Comparison of ENCODE assay signal across 9 cellular contexts in genomic region chrX:115345654-115346014, GRCh38. TPM values are rescaled to one million over a fixed set of nuclear protein-coding genes. Genes with fewer than 3 reads are reported as not detected.
DNase-seq lines count a peak whose midpoint lies in the region; ATAC-seq, FAIRE-seq and TF ChIP-seq lines count a peak whose summit lies in the region.
"Had no signal": no experiment of that assay in that cellular context is flagged by ENCODE, and none has a peak within 500 bp of the region (broad histone marks: within the 10 kb centered on the region; RNA-seq: fewer than 3 reads in every experiment).

No MANE protein-coding gene starts in this region.

- ATAC-seq in A549 (peak; percentile 45; a peak in 4 of 6 replicates), right cardiac atrium (peak; percentile 29 to 33), psoas muscle (no peak), GM19463 (IDR thresholded peaks at IDR 0.05; ENCODE audit: unreplicated experiment) (no peak)
- no peak for ATAC-seq in activated CD4-positive, alpha-beta T cell treated with anti-CD3 and anti-CD28 coated beads for 36 hours

- DNase-seq in A549 (ENCODE audit: low read depth in 1 of 2, low spot score in 1 of 2) (no peak), right cardiac atrium (no peak), psoas muscle (no peak), HPDE6-E6E7 (ENCODE audit: extremely low spot score) (no peak), NCI-H1694 treated with DMSO at 0.1 percent for 48 hours (lab: John Stamatoyannopoulos, UW) (no peak)
- no peak for DNase-seq in activated CD4-positive, alpha-beta T cell treated with anti-CD3 and anti-CD28 coated beads for 36 hours
- DNase-seq: activated gamma-delta T cell treated with Interleukin-2 at 50 U/mL for 16 hours had no signal

- no peaks in the 10 kb centered on the region for H3K36me3 Mint-ChIP-seq in activated CD4-positive, alpha-beta T cell treated with anti-CD3 and anti-CD28 coated beads for 36 hours (ENCODE audit: low read depth)

- peak; percentile 96 for FAIRE-seq in A549 (lab: Jason Lieb, UNC)

- 31% methylated on average over 3 of the region's 3 CpGs for WGBS in A549 (ENCODE audit: missing lambda C conversion rate)
- 27% methylated on average over 3 of the region's 3 CpGs for WGBS in right cardiac atrium
- 17 to 31% (median 28%) methylated on average over 3 of the region's 3 CpGs for WGBS in psoas muscle, 3 donors

- H3K4me3 ChIP-seq in A549 (no peak overlapping the region), right cardiac atrium (ENCODE audit: low read length) (no peak overlapping the region), psoas muscle (no peak overlapping the region)

- intact Hi-C loops in right cardiac atrium (cut with DNase I): no loop called here
- intact Hi-C loops in psoas muscle (cut with DNase I): no loop called here
- intact Hi-C loops in activated CD4-positive, alpha-beta T cell treated with anti-CD3 and anti-CD28 coated beads for 36 hours (cut with DNase I, micrococcal nuclease): no loop called here

- no peaks in the 10 kb centered on the region for H3K27me3 Mint-ChIP-seq in activated CD4-positive, alpha-beta T cell treated with anti-CD3 and anti-CD28 coated beads for 36 hours

- no peaks in the 10 kb centered on the region for H3K4me1 Mint-ChIP-seq in activated CD4-positive, alpha-beta T cell treated with anti-CD3 and anti-CD28 coated beads for 36 hours

- TF ChIP-seq RAD21 in A549 (conservative IDR thresholded peaks at IDR 0.05 in 1 of 2, IDR thresholded peaks at IDR 0.05 in 1 of 2): no peak

- no peaks in the 10 kb centered on the region for H3K9me3 Mint-ChIP-seq in activated CD4-positive, alpha-beta T cell treated with anti-CD3 and anti-CD28 coated beads for 36 hours (ENCODE audit: low read depth)

- TF ChIP-seq EP300 in A549 (IDR thresholded peaks at IDR 0.05): no peak

- CTCF ChIA-PET in A549 (lab: Yijun Ruan, JAX): interaction anchor here (0.8 to 2.3 kb wide), 5 partner anchors 9 to 15 kb away, joined by 3 to 9 read pairs (median 6); no protein-coding TSS in a partner anchor
- CTCF ChIA-PET in activated CD4-positive, alpha-beta T cell treated with anti-CD3 and anti-CD28 coated beads for 36 hours (lab: Charles Lee): no interaction called here

- TF ChIP-seq POLR2A in A549 (IDR thresholded peaks at IDR 0.05; ENCODE audit: low read length): no peak

- H3K9me3 ChIP-seq in A549 (no peaks in the 10 kb centered on the region), right cardiac atrium (ENCODE audit: control insufficient read depth, low read length) (no peaks in the 10 kb centered on the region), psoas muscle (no peaks in the 10 kb centered on the region)

- TF ChIP-seq CTCF in A549 (IDR thresholded peaks at IDR 0.05): no peak
- no peak for TF ChIP-seq CTCF in psoas muscle (IDR thresholded peaks at IDR 0.05)

- peak overlapping the region; percentile 88 to 94 for H3K27ac ChIP-seq in A549
- peak overlapping the region; percentile 68 for H3K27ac ChIP-seq in angular gyrus (ENCODE audit: low read depth, low read length)
- H3K27ac ChIP-seq in right cardiac atrium (ENCODE audit: low read length): peak overlapping the region; percentile 84
- H3K27ac ChIP-seq in psoas muscle: peak overlapping the region; percentile 3

- H3K4me2 ChIP-seq in A549: peak overlapping the region; percentile 77

- no peak overlapping the region for H3K27ac Mint-ChIP-seq in activated CD4-positive, alpha-beta T cell treated with anti-CD3 and anti-CD28 coated beads for 36 hours

- peaks cover 60% of the 10 kb centered on the region for H3K4me1 ChIP-seq in A549
- H3K4me1 ChIP-seq in right cardiac atrium (ENCODE audit: control insufficient read depth, insufficient read depth, low read length): peaks cover 3% of the 10 kb centered on the region
- H3K4me1 ChIP-seq in psoas muscle: no peaks in the 10 kb centered on the region

- POLR2A ChIA-PET in A549 (lab: Yijun Ruan, JAX): interaction anchor here (2.5 kb wide), 1 partner anchor 215 kb away, joined by 32 read pairs; the partner anchor contains the start of gene PLS3
- POLR2A ChIA-PET in activated CD4-positive, alpha-beta T cell treated with anti-CD3 and anti-CD28 coated beads for 36 hours (lab: Charles Lee): no interaction called here

- H3K27me3 ChIP-seq in right cardiac atrium (ENCODE audit: control insufficient read depth, insufficient read depth): no peaks in the 10 kb centered on the region
- H3K27me3 ChIP-seq in psoas muscle (ENCODE audit: insufficient read depth in 3 of 3, low read length in 2 of 3): peaks cover 0 to 35% (median 0%) of the 10 kb centered on the region in 3 donors

- no peaks in the 10 kb centered on the region for H3K36me3 ChIP-seq in psoas muscle (ENCODE audit: insufficient read depth in 1 of 2, low read depth in 1 of 2)

- H3K4me3 Mint-ChIP-seq in activated CD4-positive, alpha-beta T cell treated with anti-CD3 and anti-CD28 coated beads for 36 hours: no peak overlapping the region

TF ChIP-seq in A549, 52 proteins besides CTCF, POLR2A, EP300 and RAD21:
- TF ChIP-seq EHMT2 (IDR thresholded peaks at IDR 0.05; ENCODE audit: low read depth) (no peak), ESRRA (IDR thresholded peaks at IDR 0.05; ENCODE audit: borderline replicate concordance, low read length) (no peak), USF2 (IDR thresholded peaks at IDR 0.05) (no peak), RNF2 (IDR thresholded peaks at IDR 0.05; ENCODE audit: borderline replicate concordance, low read depth) (no peak), HOXB5 (CRISPR knock-in tag; IDR thresholded peaks at IDR 0.05) (no peak), FOXS1 (CRISPR knock-in tag; IDR thresholded peaks at IDR 0.05) (no peak), FOSL2 (IDR thresholded peaks at IDR 0.05) (no peak), FOSL2 (CRISPR knock-in tag; IDR thresholded peaks at IDR 0.05) (no peak), EHF (CRISPR knock-in tag; IDR thresholded peaks at IDR 0.05) (no peak), ZSCAN20 (CRISPR knock-in tag; IDR thresholded peaks at IDR 0.05) (no peak), MAZ (IDR thresholded peaks at IDR 0.05; ENCODE audit: borderline replicate concordance, low read depth, low read length) (no peak), BCL3 (IDR thresholded peaks at IDR 0.05) (no peak), CHD4 (IDR thresholded peaks at IDR 0.05; ENCODE audit: borderline replicate concordance) (no peak), ELK1 (IDR thresholded peaks at IDR 0.05; ENCODE audit: low read depth, low read length) (no peak), HDAC2 (IDR thresholded peaks at IDR 0.05) (no peak), TFCP2L1 (CRISPR knock-in tag; IDR thresholded peaks at IDR 0.05) (no peak), RCOR1 (IDR thresholded peaks at IDR 0.05; ENCODE audit: low read depth, low read length) (no peak), RARB (CRISPR knock-in tag; IDR thresholded peaks at IDR 0.05) (no peak), MAX (IDR thresholded peaks at IDR 0.05) (no peak), ZFP36 (IDR thresholded peaks at IDR 0.05; ENCODE audit: borderline replicate concordance, partially characterized antibody) (no peak), HES2 (IDR thresholded peaks at IDR 0.05) (no peak)
TF ChIP-seq in A549: peak in this region for 0.

RNA-seq across cellular contexts. Expression of gene LUZP4, which starts 56.1 kb away (rescaled TPM):
- polyA plus RNA-seq in A549 (2011; rRNA removed) (not detected in 2 replicates), A549 (2017; fragmentation: RNase III; extraction: RNeasy Plus Mini Kit Qiagen cat#74134 plus additional on column Dnase treatment) (not detected in 3 replicates), right cardiac atrium (not detected), psoas muscle (not detected)
- polyA plus RNA-seq in A549 (2012; cell fraction: cytosol; rRNA removed): not detected in 2 replicates
- polyA plus RNA-seq in A549 (2012; cell fraction: nucleus; rRNA removed): not detected in 2 replicates
- not detected in 2 replicates for polyA minus RNA-seq in A549 (2011; rRNA and poly(A)+ RNA removed)
- total RNA-seq in right cardiac atrium (not detected), psoas muscle (not detected)
- not detected for total RNA-seq in activated CD4-positive, alpha-beta T cell treated with anti-CD3 and anti-CD28 coated beads for 36 hours

Comparison
In these comparisons a context has a peak if more than half of its experiments do, and no peak if none do; other contexts are left out.
1. ATAC-seq: peak in A549 (2 of 2) and right cardiac atrium (2 of 2); none in psoas muscle (0 of 4), GM19463 (single experiment) and activated CD4-positive, alpha-beta T cell treated with anti-CD3 and anti-CD28 coated beads for 36 hours (single experiment).
2. H3K27ac ChIP-seq: peak in every context shown above with its lines; median percentile 91 in A549; 84 in right cardiac atrium; 68 in angular gyrus; 3 in psoas muscle.